Comparison of ENCODE assay signal across 18 cellular contexts in genomic region chr10:15684768-15685167, GRCh38. TPM values are rescaled to one million over a fixed set of nuclear protein-coding genes. Genes with fewer than 3 reads are reported as not detected.
"Had no signal": no experiment of that assay in that cellular context is flagged by ENCODE, and none has a peak within 500 bp of the region (broad histone marks: within the 10 kb centered on the region; RNA-seq: fewer than 3 reads in every experiment).

No MANE protein-coding gene starts in this region.

- H3K9me3 ChIP-seq: breast epithelium, left lung, mucosa of descending colon, neutrophil had no signal

- DNase-seq: activated naive CD4-positive, alpha-beta T cell treated with anti-CD3 and anti-CD28 coated beads for 36 hours; activated naive CD8-positive, alpha-beta T cell treated with anti-CD3 and anti-CD28 coated beads, Interleukin-2, amount 50 U/mL, for 24 hours; activated T-cell treated with anti-CD3 and anti-CD28 coated beads, Interleukin-2, amount 50 U/mL, for 1 hour; aorta; hypothalamus; kidney; left lung; mammary epithelial cell; mucosa of descending colon; naive thymus-derived CD8-positive, alpha-beta T cell; stimulated activated CD4-positive, alpha-beta T cell treated with anti-CD3 and anti-CD28 coated beads, Interleukin-15, amount 100 ng/mL, for 24 hours; stimulated activated CD4-positive, alpha-beta T cell treated with anti-CD3 and anti-CD28 coated beads, Interleukin-4, amount 100 ng/mL, for 1 hour; stimulated activated naive B cell treated with anti-CD40 and anti-IgM and Interleukin-4, amounts not matched to agents 10 μg/mL and 1 μg/mL and 100 μg/mL, for 72 hours; trophoblast cell had no signal

- ATAC-seq: activated CD4-positive, CD25-positive, alpha-beta regulatory T cell treated with anti-CD3 and anti-CD28 coated beads, Interleukin-2, amount 50 U/mL, for 24 hours; activated naive CD8-positive, alpha-beta T cell treated with anti-CD3 and anti-CD28 coated beads, Interleukin-2, amount 50 U/mL, for 24 hours; left lung; mucosa of descending colon; naive thymus-derived CD8-positive, alpha-beta T cell; stimulated activated naive B cell treated with anti-CD40 and anti-IgM and Interleukin-4, amounts not matched to agents 10 μg/mL and 1 μg/mL and 100 μg/mL, for 72 hours had no signal

- H3K4me3 ChIP-seq: breast epithelium, left lung, mucosa of descending colon had no signal

- FAIRE-seq: kidney had no signal

- H3K27ac ChIP-seq: breast epithelium, left lung, neutrophil had no signal

- H3K36me3 ChIP-seq: breast epithelium, left lung, neutrophil had no signal

- H3K4me1 ChIP-seq: breast epithelium, left lung had no signal

RNA-seq across cellular contexts. Expression of gene ITGA8, which starts 35.0 kb away (rescaled TPM):
- total RNA-seq: activated naive CD4-positive, alpha-beta T cell treated with anti-CD3 and anti-CD28 coated beads for 36 hours; activated T-helper 2 cell treated with anti-CD3 and anti-CD28 coated beads, Interferon-gamma antibody, Interleukin-2, Interleukin-4, amounts not matched to agents 10 μg/mL and 5 μg/mL and 100 μg/mL, durations not matched to agents 14 hours and 24 hours and 36 hours; naive thymus-derived CD8-positive, alpha-beta T cell had no signal
